20 cellular contexts compared by ENCODE assay signal in the genomic region with DNA sequence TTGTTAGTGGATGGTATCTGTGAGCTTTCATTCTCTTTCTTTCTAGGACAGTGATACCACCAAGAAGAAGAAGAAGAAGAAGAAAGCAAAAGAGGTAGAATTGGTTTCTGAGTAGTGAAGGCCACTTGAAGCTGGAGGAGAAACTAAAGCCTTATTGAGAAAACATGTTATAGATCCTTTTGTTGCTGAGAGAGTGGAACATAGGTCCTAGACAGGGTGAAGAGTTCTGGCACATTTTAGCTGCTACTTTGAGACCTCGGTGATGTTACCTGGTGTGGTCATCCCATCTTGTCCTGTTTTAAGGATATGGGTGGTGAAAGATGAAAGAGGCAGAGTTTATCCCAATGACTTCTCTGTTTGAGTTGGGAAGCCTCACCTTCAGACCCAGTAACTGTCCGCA. TPM values are rescaled to one million over a fixed set of nuclear protein-coding genes. Genes with fewer than 3 reads are reported as not detected.
DNase-seq lines count a peak whose midpoint lies in the region; ATAC-seq and TF ChIP-seq lines count a peak whose summit lies in the region.
"Had no signal": no experiment of that assay in that cellular context is flagged by ENCODE, and none has a peak within 500 bp of the region (broad histone marks: within the 10 kb centered on the region; RNA-seq: fewer than 3 reads in every experiment).

No MANE protein-coding gene starts in this region.

- no peaks in the 10 kb centered on the region for H3K9me3 ChIP-seq in HEK293 (ENCODE audit: control insufficient read depth, insufficient read depth, low read depth, low read length)

- no peak overlapping the region for H3K4me3 ChIP-seq in HEK293 (ENCODE audit: low read depth, low read length)

- no peaks in the 10 kb centered on the region for H3K4me1 ChIP-seq in HEK293 (ENCODE audit: control insufficient read depth, insufficient read depth, low read length)

- peak overlapping the region; percentile 81 for H3K27ac Mint-ChIP-seq in activated T-cell treated with anti-CD3 and anti-CD28 coated beads, Interleukin-2, amount 50 U/mL, for 24 hours
- H3K27ac Mint-ChIP-seq in activated CD8-positive, alpha-beta T cell treated with anti-CD3 and anti-CD28 coated beads for 36 hours: peak overlapping the region; percentile 49
- H3K27ac Mint-ChIP-seq in endothelial cell (ENCODE audit: unreplicated experiment): no peak overlapping the region

- no peak for TF ChIP-seq CTCF in HEK293 (tag by site-specific recombination; IDR thresholded peaks at IDR 0.05)
- TF ChIP-seq CTCF in activated CD8-positive, alpha-beta T cell treated with anti-CD3 and anti-CD28 coated beads for 36 hours (IDR thresholded peaks at IDR 0.05): no peak
- TF ChIP-seq CTCF in endothelial cell (IDR thresholded peaks at IDR 0.05; ENCODE audit: unreplicated experiment): no peak

- no peak for ATAC-seq in activated T-cell treated with anti-CD3 and anti-CD28 coated beads, Interleukin-2, amount 50 U/mL, for 4 hours
- ATAC-seq in activated CD8-positive, alpha-beta T cell treated with anti-CD3 and anti-CD28 coated beads for 36 hours: no peak
- ATAC-seq in HG02571 (IDR thresholded peaks at IDR 0.05; ENCODE audit: unreplicated experiment) (no peak), HG02938 (IDR thresholded peaks at IDR 0.05; ENCODE audit: unreplicated experiment) (no peak)
- ATAC-seq: Panc1 had no signal

- peaks cover 8% of the 10 kb centered on the region for H3K27me3 Mint-ChIP-seq in activated T-cell treated with anti-CD3 and anti-CD28 coated beads, Interleukin-2, amount 50 U/mL, for 24 hours
- no peaks in the 10 kb centered on the region for H3K27me3 Mint-ChIP-seq in activated T-cell treated with anti-CD3 and anti-CD28 coated beads, Interleukin-2, amount 50 U/mL, for 4 hours (ENCODE audit: low read depth)
- H3K27me3 Mint-ChIP-seq in activated CD8-positive, alpha-beta T cell treated with anti-CD3 and anti-CD28 coated beads for 36 hours: no peaks in the 10 kb centered on the region
- no peaks in the 10 kb centered on the region for H3K27me3 Mint-ChIP-seq in endothelial cell (ENCODE audit: unreplicated experiment)

- no peak overlapping the region for H3K4me3 Mint-ChIP-seq in activated T-cell treated with anti-CD3 and anti-CD28 coated beads, Interleukin-2, amount 50 U/mL, for 24 hours
- H3K4me3 Mint-ChIP-seq in activated T-cell treated with anti-CD3 and anti-CD28 coated beads, Interleukin-2, amount 50 U/mL, for 4 hours: no peak overlapping the region
- no peak overlapping the region for H3K4me3 Mint-ChIP-seq in activated CD8-positive, alpha-beta T cell treated with anti-CD3 and anti-CD28 coated beads for 36 hours
- H3K4me3 Mint-ChIP-seq in endothelial cell (ENCODE audit: unreplicated experiment): peak overlapping the region; percentile 25

- intact Hi-C loops in activated CD8-positive, alpha-beta T cell treated with anti-CD3 and anti-CD28 coated beads for 36 hours (cut with micrococcal nuclease): no loop called here

- peaks cover 70% of the 10 kb centered on the region for H3K36me3 Mint-ChIP-seq in activated T-cell treated with anti-CD3 and anti-CD28 coated beads, Interleukin-2, amount 50 U/mL, for 24 hours (ENCODE audit: low read depth)
- peaks cover 29% of the 10 kb centered on the region for H3K36me3 Mint-ChIP-seq in activated T-cell treated with anti-CD3 and anti-CD28 coated beads, Interleukin-2, amount 50 U/mL, for 4 hours (ENCODE audit: insufficient read depth)
- H3K36me3 Mint-ChIP-seq in activated CD8-positive, alpha-beta T cell treated with anti-CD3 and anti-CD28 coated beads for 36 hours (ENCODE audit: low read depth): peaks cover 47% of the 10 kb centered on the region
- H3K36me3 Mint-ChIP-seq in endothelial cell (ENCODE audit: low read depth, unreplicated experiment): peaks cover 42% of the 10 kb centered on the region

- H3K27ac ChIP-seq in HEK293 (ENCODE audit: extremely low read depth, low read depth, low read length): no peak overlapping the region
- H3K27ac ChIP-seq: C4-2B had no signal

- no peak for DNase-seq in activated T-cell treated with anti-CD3 and anti-CD28 coated beads, Interleukin-2, amount 50 U/mL, for 24 hours
- no peak for DNase-seq in activated T-cell treated with anti-CD3 and anti-CD28 coated beads, Interleukin-2, amount 50 U/mL, for 4 hours
- no peak for DNase-seq in activated CD8-positive, alpha-beta T cell treated with anti-CD3 and anti-CD28 coated beads for 36 hours
- DNase-seq in endothelial cell (ENCODE audit: low spot score) (no peak), NCI-H146 treated with DMSO at 0.1 percent for 48 hours (lab: John Stamatoyannopoulos, UW; ENCODE audit: unreplicated experiment) (no peak)
- DNase-seq: DMS79, IMR-90, NCI-H1105, NCI-H146, NCI-H2029 treated with DMSO at 0.1 percent for 48 hours, NCI-H226, NCI-H510A treated with DMSO at 0.1 percent for 48 hours, NCI-H748 treated with DMSO at 0.1 percent for 48 hours, SIG-M5 had no signal

- peaks cover 36% of the 10 kb centered on the region for H3K4me1 Mint-ChIP-seq in activated T-cell treated with anti-CD3 and anti-CD28 coated beads, Interleukin-2, amount 50 U/mL, for 24 hours (ENCODE audit: low read depth)
- peaks cover 15% of the 10 kb centered on the region for H3K4me1 Mint-ChIP-seq in activated T-cell treated with anti-CD3 and anti-CD28 coated beads, Interleukin-2, amount 50 U/mL, for 4 hours (ENCODE audit: low read depth)
- H3K4me1 Mint-ChIP-seq in activated CD8-positive, alpha-beta T cell treated with anti-CD3 and anti-CD28 coated beads for 36 hours (ENCODE audit: low read depth): peaks cover 35% of the 10 kb centered on the region
- H3K4me1 Mint-ChIP-seq in endothelial cell (ENCODE audit: unreplicated experiment): no peaks in the 10 kb centered on the region

- POLR2A ChIA-PET in HEK293 (lab: Yijun Ruan, JAX): interaction anchor here (1.3 kb wide), 1 partner anchor 23 kb away, joined by 3 read pairs; no protein-coding TSS in a partner anchor
- POLR2A ChIA-PET in activated CD8-positive, alpha-beta T cell treated with anti-CD3 and anti-CD28 coated beads for 36 hours (lab: Charles Lee): interaction anchor here (0.9 to 1.7 kb wide), 7 partner anchors 8 to 48 kb away, joined by 3 to 7 read pairs (median 4); no protein-coding TSS in a partner anchor

- CTCF ChIA-PET in HEK293 (lab: Yijun Ruan, JAX): interaction anchor here (0.6 to 1.0 kb wide), 3 partner anchors 14 to 24 kb away, joined by 3 to 7 read pairs (median 3); no protein-coding TSS in a partner anchor
- CTCF ChIA-PET in activated CD8-positive, alpha-beta T cell treated with anti-CD3 and anti-CD28 coated beads for 36 hours (lab: Charles Lee): interaction anchor here (2.2 kb wide), 1 partner anchor 64 kb away, joined by 7 read pairs; no protein-coding TSS in a partner anchor

- peaks cover 20 to 78% of the 10 kb centered on the region in 2 experiments for H3K36me3 ChIP-seq in HEK293 (ENCODE audit: control insufficient read depth in 2 of 2, insufficient read depth in 1 of 2, low read length in 2 of 2)

- no peaks in the 10 kb centered on the region for H3K9me3 Mint-ChIP-seq in activated T-cell treated with anti-CD3 and anti-CD28 coated beads, Interleukin-2, amount 50 U/mL, for 24 hours
- H3K9me3 Mint-ChIP-seq in activated T-cell treated with anti-CD3 and anti-CD28 coated beads, Interleukin-2, amount 50 U/mL, for 4 hours: no peaks in the 10 kb centered on the region
- no peaks in the 10 kb centered on the region for H3K9me3 Mint-ChIP-seq in activated CD8-positive, alpha-beta T cell treated with anti-CD3 and anti-CD28 coated beads for 36 hours
- H3K9me3 Mint-ChIP-seq in endothelial cell (ENCODE audit: unreplicated experiment): no peaks in the 10 kb centered on the region

TF ChIP-seq in HEK293, 187 proteins besides CTCF, POLR2A, EP300 and RAD21:
- TF ChIP-seq ZNF133 (tag by site-specific recombination; IDR thresholded peaks at IDR 0.05) (peak; percentile 61; the same call in 1 of the 2 replicates), KLF10 (tag by site-specific recombination; IDR thresholded peaks at IDR 0.05) (no peak)

RNA-seq across cellular contexts. Expression of a gene that starts 14.1 kb away (rescaled TPM):
- total RNA-seq in activated T-cell treated with anti-CD3 and anti-CD28 coated beads, Interleukin-2, amount 50 U/mL, for 4 hours: 100 to 1,000 TPM; 269 to 289 (median 286) TPM
- total RNA-seq in activated CD8-positive, alpha-beta T cell treated with anti-CD3 and anti-CD28 coated beads for 36 hours: 100 to 1,000 TPM; 132 to 138 TPM
- total RNA-seq in endothelial cell (ENCODE audit: unreplicated experiment): 28.5 TPM

RNA-seq across cellular contexts. Expression of a gene that starts 25.9 kb away (rescaled TPM):
- total RNA-seq in activated T-cell treated with anti-CD3 and anti-CD28 coated beads, Interleukin-2, amount 50 U/mL, for 4 hours: 1 to 10 TPM; 1.5 to 2.5 (median 2.0) TPM
- total RNA-seq in activated CD8-positive, alpha-beta T cell treated with anti-CD3 and anti-CD28 coated beads for 36 hours: 1 to 10 TPM; 3.9 to 5.0 TPM
- 0.90 TPM for total RNA-seq in endothelial cell (ENCODE audit: unreplicated experiment)

RNA-seq across cellular contexts. Expression of a gene that starts 28.5 kb away (rescaled TPM):
- total RNA-seq in activated T-cell treated with anti-CD3 and anti-CD28 coated beads, Interleukin-2, amount 50 U/mL, for 4 hours: 1 to 10 TPM; 8.0 to 8.8 (median 8.0) TPM
- 10 to 100 TPM; 22.5 to 24.9 TPM for total RNA-seq in activated CD8-positive, alpha-beta T cell treated with anti-CD3 and anti-CD28 coated beads for 36 hours
- 11.3 TPM for total RNA-seq in endothelial cell (ENCODE audit: unreplicated experiment)

RNA-seq across cellular contexts. Expression of a gene that starts 57.7 kb away (rescaled TPM):
- total RNA-seq in activated T-cell treated with anti-CD3 and anti-CD28 coated beads, Interleukin-2, amount 50 U/mL, for 4 hours: not detected
- total RNA-seq in activated CD8-positive, alpha-beta T cell treated with anti-CD3 and anti-CD28 coated beads for 36 hours: not detected
- total RNA-seq in endothelial cell (ENCODE audit: unreplicated experiment): not detected
- total RNA-seq: HT1080, IMR-90 had no signal
